15 cellular contexts compared by ENCODE assay signal in the genomic region with DNA sequence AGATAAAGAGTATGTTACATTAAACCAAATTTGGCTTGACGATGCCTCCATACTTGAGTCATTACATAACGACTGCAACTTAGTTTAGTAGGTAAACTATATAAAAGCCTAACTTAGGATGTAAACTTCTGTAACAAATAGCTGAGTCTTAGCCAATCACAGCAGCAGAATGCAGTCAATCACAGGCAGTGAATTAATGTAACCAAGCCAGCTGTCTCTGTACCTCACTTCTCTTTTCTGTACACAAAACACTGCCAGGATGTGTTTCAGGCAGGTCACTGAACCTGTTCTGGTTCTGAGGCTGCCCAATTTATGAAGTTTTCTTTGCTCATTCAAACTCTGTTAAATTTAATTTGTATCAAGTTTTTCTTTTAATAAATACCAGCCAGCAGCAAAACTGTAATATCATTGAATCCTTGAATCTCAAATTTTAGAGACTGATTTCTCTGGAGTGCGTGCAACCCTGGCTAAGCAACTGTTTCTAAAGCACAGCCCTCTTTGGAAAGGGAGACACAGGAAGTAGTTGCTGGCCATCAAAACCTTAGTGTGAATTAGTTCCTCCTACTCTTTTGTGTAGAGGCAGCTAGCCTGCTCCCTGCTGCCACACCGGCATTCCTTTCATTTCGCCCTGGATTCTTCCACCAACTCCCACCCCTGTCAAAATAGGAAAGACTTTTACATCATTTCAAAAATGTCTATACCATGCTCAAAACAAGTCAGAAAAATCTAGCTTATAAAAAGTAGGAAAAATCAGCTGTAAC. TPM values are rescaled to one million over a fixed set of nuclear protein-coding genes. Genes with fewer than 3 reads are reported as not detected.
DNase-seq lines count a peak whose midpoint lies in the region; ATAC-seq and TF ChIP-seq lines count a peak whose summit lies in the region.
"Had no signal": no experiment of that assay in that cellular context is flagged by ENCODE, and none has a peak within 500 bp of the region (broad histone marks: within the 10 kb centered on the region; RNA-seq: fewer than 3 reads in every experiment).

No MANE protein-coding gene starts in this region.

- H3K27ac Mint-ChIP-seq in CD14-positive monocyte: peak overlapping the region in 6 of 7 donors; percentile 4 to 84 (median 34)

- peaks cover 84% of the 10 kb centered on the region for H3K79me2 ChIP-seq in Loucy (ENCODE audit: insufficient read depth, low read length)

- no peaks in the 10 kb centered on the region for H3K27me3 Mint-ChIP-seq in CD14-positive monocyte (ENCODE audit: low read depth in 3 of 3)

- peak; percentile 43 for ATAC-seq in GM18867 (IDR thresholded peaks at IDR 0.05; ENCODE audit: unreplicated experiment)

- DNase-seq in CD14-positive monocyte (ENCODE audit: low spot score) (no peak), NCI-H526 (lab: John Stamatoyannopoulos, UW) (no peak), HPDE6-E6E7 (ENCODE audit: extremely low spot score) (no peak), OCI-M2 (lab: John Stamatoyannopoulos, UW; ENCODE audit: unreplicated experiment) (no peak), T-helper 9 cell (no peak)
- DNase-seq: activated T-cell treated with anti-CD3 and anti-CD28 coated beads, Interleukin-2, amount 50 U/mL, for 48 hours; hippocampal formation; NCI-H1436; NCI-H69; Right ventricle myocardium superior had no signal

- H3K9me2 ChIP-seq in Loucy (replicated peaks; ENCODE audit: low read depth, low read length): no peaks in the 10 kb centered on the region

- H3K4me3 Mint-ChIP-seq in CD14-positive monocyte: peak overlapping the region in 1 of 2 donors; percentile 63

- H4K20me1 ChIP-seq in Loucy (ENCODE audit: insufficient read depth, low read length, poor library complexity, severe bottlenecking): peaks cover 23% of the 10 kb centered on the region

- peak overlapping the region; percentile 39 for H3K4me2 ChIP-seq in Loucy (ENCODE audit: low read depth, low read length, poor library complexity, severe bottlenecking)

- H3K36me3 Mint-ChIP-seq in CD14-positive monocyte: peaks cover 10 to 30% of the 10 kb centered on the region in 2 donors

- TF ChIP-seq CTCF in CD14-positive monocyte (IDR thresholded peaks at IDR 0.05) (no peak), Loucy (conservative IDR thresholded peaks at IDR 0.05; ENCODE audit: low read length) (no peak)

- H3K4me3 ChIP-seq in Loucy (ENCODE audit: low read length, poor library complexity, severe bottlenecking): no peak overlapping the region
- H3K4me3 ChIP-seq in iPS-20b (ENCODE audit: low read length): no peak overlapping the region; the same call in 1 of the 2 replicates
- H3K4me3 ChIP-seq: lung had no signal

- H3K9me3 Mint-ChIP-seq in CD14-positive monocyte: peaks cover 3 to 12% (median 7%) of the 10 kb centered on the region in 7 donors

- peaks cover 20% of the 10 kb centered on the region for H3F3A ChIP-seq in Loucy (ENCODE audit: low read depth)

- H3K36me3 ChIP-seq in Loucy (ENCODE audit: insufficient read depth, low read length) (peaks cover 10% of the 10 kb centered on the region; the same call in 1 of the 2 replicates), iPS-20b (ENCODE audit: insufficient read depth, low read depth, low read length) (no peaks in the 10 kb centered on the region)

- intact Hi-C loops in CD14-positive monocyte (cut with micrococcal nuclease): no loop called here

- peaks cover 83% of the 10 kb centered on the region for H3K4me1 ChIP-seq in Loucy (ENCODE audit: insufficient read depth, low read length, poor library complexity, severe bottlenecking)
- peaks cover 13% of the 10 kb centered on the region for H3K4me1 ChIP-seq in iPS-20b (ENCODE audit: insufficient read depth, low read length)

- peaks cover 33% of the 10 kb centered on the region for H3K4me1 Mint-ChIP-seq in CD14-positive monocyte

- H3K27me3 ChIP-seq in Loucy (ENCODE audit: insufficient read depth, low read length, poor library complexity, severe bottlenecking) (no peaks in the 10 kb centered on the region), iPS-20b (ENCODE audit: insufficient read depth, low read length) (no peaks in the 10 kb centered on the region)

- H3K9ac ChIP-seq in Loucy (ENCODE audit: low read depth, low read length, poor library complexity, severe bottlenecking) (no peak overlapping the region), iPS-20b (ENCODE audit: low read depth, low read length) (peak overlapping the region; percentile 2; the same call in 1 of the 2 replicates)

- H3K27ac ChIP-seq in iPS-20b (ENCODE audit: low read length): no peak overlapping the region
- H3K27ac ChIP-seq: VCaP had no signal

- H3K9me3 ChIP-seq in Loucy (ENCODE audit: insufficient read depth, low read depth, low read length) (no peaks in the 10 kb centered on the region), iPS-20b (ENCODE audit: insufficient read depth, low read depth, low read length) (no peaks in the 10 kb centered on the region)

- no peak overlapping the region for H2AFZ ChIP-seq in Loucy (ENCODE audit: low read length)

RNA-seq across cellular contexts. Expression of gene RFTN1, which starts 15.2 kb away (rescaled TPM):
- polyA plus RNA-seq in CD14-positive monocyte: 10 to 100 TPM; 27.2 to 28.0 TPM
